ENCODE assay signal across 9 cellular contexts in genomic region chr2:96209729-96210085, GRCh38. TPM values are rescaled to one million over a fixed set of nuclear protein-coding genes. Genes with fewer than 3 reads are reported as not detected.
DNase-seq lines count a peak whose midpoint lies in the region; ATAC-seq and TF ChIP-seq lines count a peak whose summit lies in the region.
"Had no signal": no experiment of that assay in that cellular context is flagged by ENCODE, and none has a peak within 500 bp of the region (broad histone marks: within the 10 kb centered on the region; RNA-seq: fewer than 3 reads in every experiment).

No MANE protein-coding gene starts in this region.

- no peaks in the 10 kb centered on the region for H3K9me3 Mint-ChIP-seq in T-helper 1 cell treated with Interleukin-12 subunit alpha and Interleukin-12 subunit beta and Interleukin-4 antibody, amounts not matched to agents 30 μg/mL and 1 μg/mL, for 36 hours
- no peaks in the 10 kb centered on the region for H3K9me3 Mint-ChIP-seq in WTC11
- H3K9me3 Mint-ChIP-seq in stimulated activated effector memory CD8-positive, alpha-beta T cell treated with anti-CD3 and anti-CD28 coated beads, Interleukin-12 subunit alpha, Interleukin-12 subunit beta, amount 100 ng/mL, for 72 hours = no peaks in the 10 kb centered on the region

- ATAC-seq in WTC11 (no peak), right cardiac atrium (no peak)
- no peak for ATAC-seq in stimulated activated effector memory CD8-positive, alpha-beta T cell treated with anti-CD3 and anti-CD28 coated beads, Interleukin-12 subunit alpha, Interleukin-12 subunit beta, amount 100 ng/mL, for 72 hours

- peak overlapping the region; percentile 5 for H3K27ac ChIP-seq in right cardiac atrium (ENCODE audit: low read length)

- DNase-seq in T-helper 1 cell (no peak), WTC11 (ENCODE audit: low spot score) (no peak), right cardiac atrium (peak in 1 of 3 donors; percentile 37), SHP77 (lab: John Stamatoyannopoulos, UW) (no peak), NCI-H187 (lab: John Stamatoyannopoulos, UW) (no peak), NOMO-1 (lab: John Stamatoyannopoulos, UW; ENCODE audit: unreplicated experiment in 2 of 2) (no peak)
- no peak for DNase-seq in stimulated activated effector memory CD8-positive, alpha-beta T cell treated with anti-CD3 and anti-CD28 coated beads, Interleukin-12 subunit alpha, Interleukin-12 subunit beta, amount 100 ng/mL, for 72 hours (ENCODE audit: low spot score in 2 of 2)
- DNase-seq: body of pancreas had no signal

- intact Hi-C loops in right cardiac atrium (cut with DNase I) = loop anchor here in 3 of 4 donors (5.0 kb wide), 2 partner anchors 43 to 53 kb away; no protein-coding TSS in a partner anchor

- no peaks in the 10 kb centered on the region for H3K27me3 ChIP-seq in right cardiac atrium (ENCODE audit: control insufficient read depth, insufficient read depth)
- H3K27me3 ChIP-seq: body of pancreas had no signal

- WGBS in right cardiac atrium = 90% methylated on average over 9 of the region's 9 CpGs

- H3K27ac Mint-ChIP-seq in T-helper 1 cell treated with Interleukin-12 subunit alpha and Interleukin-12 subunit beta and Interleukin-4 antibody, amounts not matched to agents 30 μg/mL and 1 μg/mL, for 36 hours = peak overlapping the region; percentile 82
- peak overlapping the region; percentile 97 for H3K27ac Mint-ChIP-seq in WTC11
- H3K27ac Mint-ChIP-seq in stimulated activated effector memory CD8-positive, alpha-beta T cell treated with anti-CD3 and anti-CD28 coated beads, Interleukin-12 subunit alpha, Interleukin-12 subunit beta, amount 100 ng/mL, for 72 hours = no peak overlapping the region

- TF ChIP-seq CTCF in WTC11 (IDR thresholded peaks at IDR 0.05) = no peak

- POLR2A ChIA-PET in WTC11 (lab: Charles Lee) = interaction anchor here (0.6 to 2.0 kb wide), 5 partner anchors 8 to 71 kb away, joined by 3 to 7 read pairs (median 3); partner anchors contain the start of gene ASTL

- H3K4me3 ChIP-seq in right cardiac atrium (ENCODE audit: low read length) = peak overlapping the region; percentile 72

- H3K27me3 Mint-ChIP-seq in T-helper 1 cell treated with Interleukin-12 subunit alpha and Interleukin-12 subunit beta and Interleukin-4 antibody, amounts not matched to agents 30 μg/mL and 1 μg/mL, for 36 hours (ENCODE audit: low read depth) = no peaks in the 10 kb centered on the region
- H3K27me3 Mint-ChIP-seq in WTC11 (ENCODE audit: low read depth) = no peaks in the 10 kb centered on the region

- peaks cover 7% of the 10 kb centered on the region for H3K36me3 Mint-ChIP-seq in T-helper 1 cell treated with Interleukin-12 subunit alpha and Interleukin-12 subunit beta and Interleukin-4 antibody, amounts not matched to agents 30 μg/mL and 1 μg/mL, for 36 hours (ENCODE audit: low read depth)
- peaks cover 14% of the 10 kb centered on the region for H3K36me3 Mint-ChIP-seq in WTC11
- H3K36me3 Mint-ChIP-seq in stimulated activated effector memory CD8-positive, alpha-beta T cell treated with anti-CD3 and anti-CD28 coated beads, Interleukin-12 subunit alpha, Interleukin-12 subunit beta, amount 100 ng/mL, for 72 hours = peaks cover 35% of the 10 kb centered on the region

- H3K9me3 ChIP-seq in right cardiac atrium (ENCODE audit: control insufficient read depth, low read length) = no peaks in the 10 kb centered on the region
- H3K9me3 ChIP-seq: body of pancreas had no signal

- H3K4me1 ChIP-seq in right cardiac atrium (ENCODE audit: control insufficient read depth, insufficient read depth, low read length) = peaks cover 5% of the 10 kb centered on the region

- CTCF ChIA-PET in WTC11 (lab: Charles Lee) = interaction anchor here (0.5 to 3.4 kb wide), 4 partner anchors 31 to 71 kb away, joined by 3 to 25 read pairs (median 10); partner anchors contain the start of gene ASTL

- peaks cover 37% of the 10 kb centered on the region for H3K4me1 Mint-ChIP-seq in T-helper 1 cell treated with Interleukin-12 subunit alpha and Interleukin-12 subunit beta and Interleukin-4 antibody, amounts not matched to agents 30 μg/mL and 1 μg/mL, for 36 hours (ENCODE audit: low read depth)
- H3K4me1 Mint-ChIP-seq in WTC11 = peaks cover 37% of the 10 kb centered on the region
- peaks cover 28% of the 10 kb centered on the region for H3K4me1 Mint-ChIP-seq in stimulated activated effector memory CD8-positive, alpha-beta T cell treated with anti-CD3 and anti-CD28 coated beads, Interleukin-12 subunit alpha, Interleukin-12 subunit beta, amount 100 ng/mL, for 72 hours

- peak overlapping the region; percentile 94 for H3K4me3 Mint-ChIP-seq in T-helper 1 cell treated with Interleukin-12 subunit alpha and Interleukin-12 subunit beta and Interleukin-4 antibody, amounts not matched to agents 30 μg/mL and 1 μg/mL, for 36 hours
- H3K4me3 Mint-ChIP-seq in WTC11 = peak overlapping the region; percentile 100
- peak overlapping the region; percentile 92 for H3K4me3 Mint-ChIP-seq in stimulated activated effector memory CD8-positive, alpha-beta T cell treated with anti-CD3 and anti-CD28 coated beads, Interleukin-12 subunit alpha, Interleukin-12 subunit beta, amount 100 ng/mL, for 72 hours

TF ChIP-seq in WTC11, 78 proteins besides CTCF, POLR2A, EP300 and RAD21:
- TF ChIP-seq ZNF671 (CRISPR knock-in tag; IDR thresholded peaks at IDR 0.05) (no peak), ELF4 (CRISPR knock-in tag; IDR thresholded peaks at IDR 0.05; ENCODE audit: low read depth) (no peak), ZSCAN18 (CRISPR knock-in tag; IDR thresholded peaks at IDR 0.05) (no peak), MXD4 (CRISPR knock-in tag; IDR thresholded peaks at IDR 0.05; ENCODE audit: borderline replicate concordance) (no peak), ATF6 (CRISPR knock-in tag; IDR thresholded peaks at IDR 0.05) (no peak), ATF2 (CRISPR knock-in tag; IDR thresholded peaks at IDR 0.05; ENCODE audit: borderline replicate concordance, low read depth) (no peak), CBFB (CRISPR knock-in tag; IDR thresholded peaks at IDR 0.05; ENCODE audit: low read depth) (no peak), ZMAT4 (CRISPR knock-in tag; IDR thresholded peaks at IDR 0.05) (no peak), E2F4 (CRISPR knock-in tag; IDR thresholded peaks at IDR 0.05; ENCODE audit: borderline replicate concordance, low read depth) (no peak)

RNA-seq across cellular contexts. Expression of gene STARD7, which starts 1.1 kb away (rescaled TPM):
- total RNA-seq in WTC11 (2021) (199 to 217 TPM (median 201 TPM) in 3 replicates), right cardiac atrium (100 to 1,000 TPM; 142 to 184 (median 156) TPM)
- polyA plus RNA-seq in right cardiac atrium = 61.9 TPM

RNA-seq across cellular contexts. Expression of gene TMEM127, which starts 56.1 kb away (rescaled TPM):
- 22.9 to 25.6 TPM (median 24.7 TPM) in 3 replicates for total RNA-seq in WTC11 (2021)
- total RNA-seq in right cardiac atrium = 10 to 100 TPM; 77.8 to 90.0 (median 84.8) TPM
- polyA plus RNA-seq in right cardiac atrium = 37.0 TPM

RNA-seq across cellular contexts. Expression of gene CIAO1, which starts 56.3 kb away (rescaled TPM):
- total RNA-seq in WTC11 (2021) (71.9 to 82.8 TPM (median 72.0 TPM) in 3 replicates), right cardiac atrium (10 to 100 TPM; 52.2 to 60.5 (median 56.0) TPM)
- 30.3 TPM for polyA plus RNA-seq in right cardiac atrium
